8 cellular contexts compared by ENCODE assay signal in the genomic region with DNA sequence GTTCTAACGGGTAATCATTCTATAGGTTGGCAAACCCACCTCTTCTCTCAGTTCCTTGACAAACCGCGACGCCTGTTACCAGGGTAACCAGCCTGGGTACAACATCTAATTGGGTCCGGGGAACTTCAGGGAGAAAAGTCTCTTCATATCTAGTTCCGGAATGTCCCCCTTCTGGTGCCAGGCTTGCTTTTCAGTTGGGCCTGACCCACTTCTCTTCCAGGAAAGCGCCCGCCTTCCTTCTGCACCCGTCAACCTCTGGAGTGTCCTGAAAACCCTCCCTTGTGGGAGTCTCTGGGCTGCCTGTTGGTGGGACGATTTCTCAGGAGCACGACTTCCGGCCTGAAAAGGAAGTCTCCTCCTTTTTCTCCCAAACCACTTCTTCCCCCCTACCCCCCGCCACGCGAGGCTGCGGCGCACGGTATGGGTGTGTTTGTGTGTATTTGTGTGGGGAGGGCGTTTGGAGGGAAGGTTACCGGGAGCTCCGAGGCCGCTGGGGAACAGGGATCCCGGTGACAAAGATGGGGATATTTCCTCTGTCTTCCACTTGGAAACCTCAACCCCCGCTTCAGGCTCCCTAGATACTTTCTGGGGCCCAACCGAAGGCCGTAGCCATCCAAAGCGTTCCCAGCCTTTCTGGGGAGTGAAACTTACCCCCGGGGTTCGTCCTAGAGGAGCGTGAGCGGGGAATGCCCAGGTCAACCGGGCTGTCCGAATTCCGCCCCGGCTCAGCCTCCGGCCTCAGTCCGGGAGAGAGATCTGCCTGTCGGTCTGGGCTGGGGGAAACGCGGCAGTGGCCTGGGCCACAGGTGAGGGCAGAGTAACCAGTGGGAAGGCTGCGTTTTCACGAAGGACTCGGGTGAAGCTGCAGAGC. TPM values are rescaled to one million over a fixed set of nuclear protein-coding genes. Genes with fewer than 3 reads are reported as not detected.
A peak's percentile ranks its signal among the peaks of the same experiment; 100 is the strongest.
DNase-seq lines count a peak whose midpoint lies in the region; ATAC-seq lines count a peak whose summit lies in the region.

A gene with protein sequence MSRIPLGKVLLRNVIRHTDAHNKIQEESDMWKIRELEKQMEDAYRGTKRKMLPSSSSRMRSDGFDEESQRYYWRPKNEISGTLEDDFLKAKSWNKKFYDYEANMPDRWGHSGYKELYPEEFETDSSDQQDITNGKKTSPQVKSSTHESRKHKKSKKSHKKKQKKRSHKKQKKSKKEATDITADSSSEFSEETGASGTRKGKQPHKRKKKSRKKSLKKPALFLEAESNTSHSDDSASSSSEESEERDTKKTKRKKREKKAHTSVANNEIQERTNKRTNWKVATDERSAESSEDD (plus strand): TSS at position 359 of the 871 bp plus-strand sequence. CDS start 1,276 bp downstream, outside the sequence.
Gene PIH1D2 (minus strand): TSS at position 77 of the 871 bp plus-strand sequence. CDS start 843 bp downstream, outside the sequence.

- peaks cover 3% of the 10 kb centered on the region for H3K36me3 ChIP-seq in iPS-18a (ENCODE audit: control insufficient read depth, low read depth, low read length)
- peaks cover 26% of the 10 kb centered on the region for H3K36me3 ChIP-seq in skeletal muscle satellite cell (ENCODE audit: insufficient read depth, low read length)

- H3K9me3 ChIP-seq in iPS-18a (ENCODE audit: control insufficient read depth, low read depth, low read length) (no peaks in the 10 kb centered on the region), skeletal muscle satellite cell (replicated peaks; ENCODE audit: low read length) (no peaks in the 10 kb centered on the region)

- H3K4me2 ChIP-seq in skeletal muscle satellite cell (ENCODE audit: low read length) = peak within 1 kb of the TSS; percentile 85

- peak within 1 kb of the TSS; percentile 88 for H3K9ac ChIP-seq in iPS-18a (ENCODE audit: low read length)
- H3K9ac ChIP-seq in skeletal muscle satellite cell (ENCODE audit: low read depth, low read length) = peak within 1 kb of the TSS; percentile 93

- peak within 1 kb of the TSS; percentile 97 for H3K27ac ChIP-seq in iPS-18a (ENCODE audit: low read length)

- H3K27me3 ChIP-seq in iPS-18a (ENCODE audit: control insufficient read depth, insufficient read depth, low read length) = no peaks in the 10 kb centered on the region
- H3K27me3 ChIP-seq in skeletal muscle satellite cell (ENCODE audit: control insufficient read depth, insufficient read depth, low read length) = no peaks in the 10 kb centered on the region

- H3K4me3 ChIP-seq in iPS-18a (ENCODE audit: low read length) (peak within 1 kb of the TSS; percentile 98), skeletal muscle satellite cell (ENCODE audit: low read length) (peak within 1 kb of the TSS; percentile 88)

- H3K4me1 ChIP-seq in iPS-18a (ENCODE audit: control insufficient read depth, low read depth, low read length) = peaks cover 6% of the 10 kb centered on the region
- peaks cover 9% of the 10 kb centered on the region for H3K4me1 ChIP-seq in skeletal muscle satellite cell (ENCODE audit: control insufficient read depth, insufficient read depth, low read length)

- ATAC-seq in GM18519 (IDR thresholded peaks at IDR 0.05; ENCODE audit: low FRiP score, unreplicated experiment) (peak; percentile 54), HG03045 (IDR thresholded peaks at IDR 0.05; ENCODE audit: unreplicated experiment) (peak; percentile 88)

- peak; percentile 56 for DNase-seq in 8988T
- peak; percentile 77 for DNase-seq in NCI-H2107 treated with DMSO at 0.1 percent for 48 hours (lab: John Stamatoyannopoulos, UW; ENCODE audit: unreplicated experiment)
- peak; percentile 85 for DNase-seq in UCSD-AML1 (lab: John Stamatoyannopoulos, UW; ENCODE audit: unreplicated experiment)
- peak; percentile 75 for DNase-seq in brain pericyte (ENCODE audit: low read depth, low spot score)

RNA-seq across cellular contexts. Expression of the first gene that starts in this region (rescaled TPM):
- total RNA-seq in skeletal muscle satellite cell (2012; rRNA removed) = 19.0 and 24.8 TPM in 2 replicates

RNA-seq across cellular contexts. Expression of gene PIH1D2, which starts in this region (rescaled TPM):
- total RNA-seq in skeletal muscle satellite cell (2012; rRNA removed) = 2.0 and 2.2 TPM in 2 replicates

Comparison
In these comparisons a context has a peak if more than half of its experiments do, and no peak if none do; other contexts are left out.
1. Peak in every context shown above with its lines: DNase-seq, ATAC-seq, H3K4me3 ChIP-seq and H3K27ac ChIP-seq.